ENCODE assay signal across 31 cellular contexts in genomic region chr17:11642655-11643054, GRCh38. TPM values are rescaled to one million over a fixed set of nuclear protein-coding genes. Genes with fewer than 3 reads are reported as not detected.
"Had no signal": no experiment of that assay in that cellular context is flagged by ENCODE, and none has a peak within 500 bp of the region (broad histone marks: within the 10 kb centered on the region; RNA-seq: fewer than 3 reads in every experiment).

No MANE protein-coding gene starts in this region.

- DNase-seq: activated CD4-positive, alpha-beta memory T cell treated with anti-CD3 and anti-CD28 coated beads for 36 hours; activated CD4-positive, alpha-beta T cell treated with anti-CD3 and anti-CD28 coated beads, Interleukin-2, amount 10 ng/mL, durations not matched to agents 24 days and 14 days; activated CD4-positive, CD25-positive, alpha-beta regulatory T cell treated with anti-CD3 and anti-CD28 coated beads, Interleukin-2, amount 50 U/mL, for 72 hours; activated CD8-positive, alpha-beta memory T cell treated with anti-CD3 and anti-CD28 coated beads, Interleukin-2, amount 50 U/mL, for 4 hours; activated effector memory CD4-positive, alpha-beta T cell treated with anti-CD3 and anti-CD28 coated beads, Interleukin-2, amount 50 U/mL, for 16 hours; activated naive CD4-positive, alpha-beta T cell treated with anti-CD3 and anti-CD28 coated beads for 36 hours; activated naive CD8-positive, alpha-beta T cell treated with anti-CD3 and anti-CD28 coated beads for 36 hours; activated T-cell treated with anti-CD3 and anti-CD28 coated beads, Interleukin-2, amount 50 U/mL, for 1 hour; adrenal gland; cortex of kidney; effector memory CD8-positive, alpha-beta T cell; erythroblast; foreskin fibroblast; kidney glomerular epithelial cell; left lung; nephron progenitor cell; stimulated activated CD4-positive, alpha-beta T cell treated with anti-CD3 and anti-CD28 coated beads, Interleukin-15, amount 100 ng/mL, for 24 hours; stimulated activated CD4-positive, alpha-beta T cell treated with anti-CD3 and anti-CD28 coated beads, Interleukin-2, amount 100 ng/mL, for 24 hours; stimulated activated naive CD4-positive, alpha-beta T cell; SW 1271; T1000; transverse colon had no signal

- ATAC-seq: effector memory CD8-positive, alpha-beta T cell; left lung had no signal

- H3K4me3 ChIP-seq: adrenal gland, ascending aorta, cardiac muscle cell, heart left ventricle, left lung, transverse colon had no signal

- H3K27ac ChIP-seq: adrenal gland, ascending aorta, cardiac muscle cell, heart left ventricle, left lung, neutrophil, transverse colon had no signal

RNA-seq across cellular contexts. Expression of gene DNAH9, which starts 44.4 kb away (rescaled TPM):
- total RNA-seq: activated CD4-positive, alpha-beta memory T cell treated with anti-CD3 and anti-CD28 coated beads for 36 hours; activated CD4-positive, alpha-beta T cell treated with anti-CD3 and anti-CD28 coated beads, Interleukin-2, amount 10 ng/mL, durations not matched to agents 24 days and 14 days; activated CD8-positive, alpha-beta memory T cell treated with anti-CD3 and anti-CD28 coated beads for 36 hours; activated naive CD4-positive, alpha-beta T cell treated with anti-CD3 and anti-CD28 coated beads for 36 hours; activated naive CD8-positive, alpha-beta T cell treated with anti-CD3 and anti-CD28 coated beads for 36 hours; activated T-helper 1 cell treated with anti-CD3 and anti-CD28 coated beads, Interleukin-12 subunit alpha, Interleukin-12 subunit beta, Interleukin-2, Interleukin-4 antibody, amounts not matched to agents 30 ng/mL and 10 ng/mL and 1 ng/mL, durations not matched to agents 14 hours and 24 hours and 36 hours; ascending aorta; fibroblast of lung; lung microvascular endothelial cell; osteocyte had no signal
